Comparison of ENCODE assay signal across 8 cellular contexts in genomic region chr2:105344704-105345345, GRCh38. TPM values are rescaled to one million over a fixed set of nuclear protein-coding genes. Genes with fewer than 3 reads are reported as not detected.
A peak's percentile ranks its signal among the peaks of the same experiment; 100 is the strongest.
DNase-seq lines count a peak whose midpoint lies in the region; ATAC-seq and TF ChIP-seq lines count a peak whose summit lies in the region.

No MANE protein-coding gene starts in this region.

- no peaks in the 10 kb centered on the region for H3K9me3 ChIP-seq in PC-9 (ENCODE audit: insufficient read depth, low read depth)
- H3K9me3 ChIP-seq in tibial nerve = no peaks in the 10 kb centered on the region

- TF ChIP-seq POLR2A in tibial nerve (IDR thresholded peaks at IDR 0.05) = no peak

- CTCF ChIA-PET in PC-9 (lab: Charles Lee) = interaction anchor here (0.6 to 1.7 kb wide), 6 partner anchors 14 to 742 kb away, joined by 3 to 18 read pairs (median 4); no protein-coding TSS in a partner anchor

- no peak overlapping the region for H3K4me3 ChIP-seq in PC-9
- no peak overlapping the region for H3K4me3 ChIP-seq in fibroblast of mammary gland (ENCODE audit: control insufficient read depth, low read depth, low read length)
- no peak overlapping the region for H3K4me3 ChIP-seq in tibial nerve

- WGBS in tibial nerve, 2 donors = 79 to 83% methylated on average over 4 of the region's 4 CpGs

- peaks cover 10% of the 10 kb centered on the region; the same call in 1 of the 2 replicates for H4K20me1 ChIP-seq in PC-9 (ENCODE audit: insufficient read depth)

- intact Hi-C loops in Right ventricle myocardium superior (cut with DNase I) (loop anchor here (10.0 kb wide), 1 partner anchor 200 kb away; no protein-coding TSS in a partner anchor), Right ventricle myocardium inferior (cut with DNase I) (loop anchor here (2.0 kb wide), 2 partner anchors 176 to 200 kb away; no protein-coding TSS in a partner anchor), PC-9 (cut with micrococcal nuclease; ENCODE audit: unreplicated experiment) (loop anchor here (1.0 to 10.0 kb wide), 5 partner anchors 57 to 1240 kb away; no protein-coding TSS in a partner anchor)

- H3K36me3 ChIP-seq in PC-9 (ENCODE audit: low read depth) = peaks cover 45% of the 10 kb centered on the region
- peaks cover 0 to 96% (median 25%) of the 10 kb centered on the region in 3 donors for H3K36me3 ChIP-seq in tibial nerve

- BruUV-seq in PC-9 (replicated peaks; lab: Mats Ljungman, UMichigan) = no TSS peak

- H3K27ac ChIP-seq in PC-9 = no peak overlapping the region
- H3K27ac ChIP-seq in tibial nerve = no peak overlapping the region

- TF ChIP-seq CTCF in PC-9 (conservative IDR thresholded peaks at IDR 0.05) (peak; percentile 75), fibroblast of mammary gland (conservative IDR thresholded peaks at IDR 0.05; ENCODE audit: control insufficient read depth, insufficient read depth, low read depth, low read length) (peak; percentile 41), tibial nerve (IDR thresholded peaks at IDR 0.05) (peak; percentile 5 to 47 (median 20))

- POLR2A ChIA-PET in PC-9 (lab: Charles Lee; ENCODE audit: unreplicated experiment) = no interaction called here

- H3K4me1 ChIP-seq in PC-9 (replicated peaks; ENCODE audit: insufficient read depth) = no peaks in the 10 kb centered on the region
- H3K4me1 ChIP-seq in tibial nerve = peaks cover 0 to 6% (median 0%) of the 10 kb centered on the region in 4 donors

- peaks cover 30% of the 10 kb centered on the region for H3F3A ChIP-seq in PC-9 (ENCODE audit: insufficient read depth, low read depth)

- DNase-seq in Right ventricle myocardium superior (no peak), Right ventricle myocardium inferior (ENCODE audit: missing footprints) (no peak), PC-9 (peak; percentile 18 to 45), fibroblast of mammary gland (ENCODE audit: low read depth) (peak; percentile 59), tibial nerve (ENCODE audit: low spot score in 2 of 2) (peak in 1 of 2 donors; percentile 34), HuH-7.5 (ENCODE audit: low spot score) (no peak), NCI-H2029 (lab: John Stamatoyannopoulos, UW) (no peak)

- H3K4me2 ChIP-seq in PC-9 = no peak overlapping the region

- ATAC-seq in Right ventricle myocardium superior (ENCODE audit: poor library complexity) (peak; percentile 64), Right ventricle myocardium inferior (no peak), HG02763 (IDR thresholded peaks at IDR 0.05; ENCODE audit: unreplicated experiment) (no peak)

- no peak for TF ChIP-seq EP300 in tibial nerve (IDR thresholded peaks at IDR 0.05)

- H3K79me2 ChIP-seq in PC-9 (ENCODE audit: low read depth) = peaks cover 13% of the 10 kb centered on the region

- H3K27me3 ChIP-seq in PC-9 (ENCODE audit: insufficient read depth, low read depth) = no peaks in the 10 kb centered on the region
- no peaks in the 10 kb centered on the region for H3K27me3 ChIP-seq in tibial nerve

- H2AFZ ChIP-seq in PC-9 = no peak overlapping the region

- no peaks in the 10 kb centered on the region for H3K9me2 ChIP-seq in PC-9 (ENCODE audit: insufficient read depth)

RNA-seq across cellular contexts. Expression of gene C2orf49, which starts 7.5 kb away (rescaled TPM):
- total RNA-seq in Right ventricle myocardium superior (18.7 TPM), Right ventricle myocardium inferior (16.7 TPM), PC-9 (2021) (16.2 and 19.8 TPM in 2 replicates), tibial nerve (10 to 100 TPM; 17.1 to 24.0 (median 20.4) TPM)

RNA-seq across cellular contexts. Expression of gene TGFBRAP1, which starts 15.3 kb away (rescaled TPM):
- total RNA-seq in Right ventricle myocardium superior = 8.6 TPM
- 10.3 TPM for total RNA-seq in Right ventricle myocardium inferior
- total RNA-seq in PC-9 (2021) = 11.4 and 16.7 TPM in 2 replicates
- 10 to 100 TPM; 20.9 to 30.8 (median 23.2) TPM for total RNA-seq in tibial nerve

RNA-seq across cellular contexts. Expression of gene FHL2, which starts 54.0 kb away (rescaled TPM):
- total RNA-seq in Right ventricle myocardium superior (1,567 TPM), Right ventricle myocardium inferior (1,619 TPM), PC-9 (2021) (109 and 117 TPM in 2 replicates), tibial nerve (10 to 100 TPM; 53.7 to 99.2 (median 71.6) TPM)

Comparison
In these comparisons a context has a peak if more than half of its experiments do, and no peak if none do; other contexts are left out.
1. DNase-seq: peak in PC-9 (2 of 2) and fibroblast of mammary gland (single experiment); none in Right ventricle myocardium superior (single experiment), Right ventricle myocardium inferior (single experiment), HuH-7.5 (single experiment) and NCI-H2029 (single experiment).
2. CTCF ChIP-seq: peak in every context shown above with its lines; median percentile 75 in PC-9; 41 in fibroblast of mammary gland; 20 in tibial nerve.
3. RNA of gene FHL2, which starts 54.0 kb away (total RNA-seq): 1,619 TPM in Right ventricle myocardium inferior (single experiment) and 1,567 TPM in Right ventricle myocardium superior (single experiment); 109 to 117 TPM in PC-9 and 53.7 to 99.2 TPM in tibial nerve; every median in the first group is over 10 times any median in the second.